ENCODE assay signal across 1 cellular context in the genomic region with DNA sequence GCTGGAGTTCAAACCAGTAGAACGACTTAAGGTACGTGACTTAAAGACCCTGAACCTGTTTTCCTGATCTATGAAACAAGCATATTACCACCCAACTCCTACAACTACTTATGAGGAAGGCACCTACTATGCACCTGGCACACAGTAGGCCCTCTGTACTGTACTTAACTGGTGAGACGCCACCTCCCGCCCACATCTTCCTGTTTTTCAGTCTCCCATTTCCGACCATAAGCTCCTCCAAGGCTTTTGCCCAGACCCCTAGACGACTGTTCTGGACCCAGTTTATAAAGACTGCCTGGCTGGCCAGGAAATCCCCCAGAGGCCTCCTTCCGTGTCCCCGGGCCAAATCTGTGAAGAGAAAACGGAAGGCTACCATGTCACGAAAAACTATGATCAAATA.
TF ChIP-seq lines count a peak whose summit lies in the region.

No MANE protein-coding gene starts in this region.

TF ChIP-seq in H1, 55 proteins besides CTCF, POLR2A, EP300 and RAD21 (continued from another document):
- TF ChIP-seq HDAC6 (IDR thresholded peaks at IDR 0.05; ENCODE audit: low read depth, low read length) = no peak
- TF ChIP-seq, protein P1, sequence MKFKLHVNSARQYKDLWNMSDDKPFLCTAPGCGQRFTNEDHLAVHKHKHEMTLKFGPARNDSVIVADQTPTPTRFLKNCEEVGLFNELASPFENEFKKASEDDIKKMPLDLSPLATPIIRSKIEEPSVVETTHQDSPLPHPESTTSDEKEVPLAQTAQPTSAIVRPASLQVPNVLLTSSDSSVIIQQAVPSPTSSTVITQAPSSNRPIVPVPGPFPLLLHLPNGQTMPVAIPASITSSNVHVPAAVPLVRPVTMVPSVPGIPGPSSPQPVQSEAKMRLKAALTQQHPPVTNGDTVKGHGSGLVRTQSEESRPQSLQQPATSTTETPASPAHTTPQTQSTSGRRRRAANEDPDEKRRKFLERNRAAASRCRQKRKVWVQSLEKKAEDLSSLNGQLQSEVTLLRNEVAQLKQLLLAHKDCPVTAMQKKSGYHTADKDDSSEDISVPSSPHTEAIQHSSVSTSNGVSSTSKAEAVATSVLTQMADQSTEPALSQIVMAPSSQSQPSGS (IDR thresholded peaks at IDR 0.05; ENCODE audit: low read length) = no peak
- TF ChIP-seq HDAC2 (IDR thresholded peaks at IDR 0.05; ENCODE audit: borderline replicate concordance in 1 of 2, low read depth in 2 of 2, low read length in 2 of 2) = no peak
- no peak for TF ChIP-seq SRF (IDR thresholded peaks at IDR 0.05; ENCODE audit: low read depth, low read length)
- no peak for TF ChIP-seq SIN3A (conservative IDR thresholded peaks at IDR 0.05 in 1 of 2, IDR thresholded peaks at IDR 0.05 in 1 of 2; ENCODE audit: low read depth in 1 of 2, low read length in 2 of 2)
- no peak for TF ChIP-seq YY1 (IDR thresholded peaks at IDR 0.05; ENCODE audit: low read depth, low read length)
- no peak for TF ChIP-seq RFX5 (IDR thresholded peaks at IDR 0.05; ENCODE audit: borderline replicate concordance, low read depth, low read length)
